In the genomic region with DNA sequence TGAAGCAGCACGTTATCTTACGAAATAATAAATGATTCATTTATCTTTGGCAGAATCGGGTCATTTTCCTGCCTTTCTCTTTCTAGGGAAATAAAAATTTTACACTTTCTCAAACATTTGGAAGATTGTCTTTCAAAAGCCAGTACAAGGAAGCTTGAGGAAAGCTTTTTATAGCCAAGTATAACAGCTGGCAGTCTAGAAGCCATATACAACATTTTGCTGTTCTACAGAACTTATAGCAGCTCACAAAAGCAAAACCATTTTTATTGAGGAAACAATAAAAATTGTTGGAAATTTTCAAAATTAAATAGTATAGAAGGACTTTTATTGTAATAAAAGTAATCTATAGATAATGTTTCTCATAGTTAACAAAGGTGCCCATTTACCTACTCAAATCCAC, we compare ENCODE assay signal across 21 cellular contexts.
DNase-seq lines count a peak whose midpoint lies in the region; ATAC-seq and TF ChIP-seq lines count a peak whose summit lies in the region.
"Had no signal": no experiment of that assay in that cellular context is flagged by ENCODE, and none has a peak within 500 bp of the region (broad histone marks: within the 10 kb centered on the region; RNA-seq: fewer than 3 reads in every experiment).

No MANE protein-coding gene starts in this region.

- no peak for ATAC-seq in HG02840 (IDR thresholded peaks at IDR 0.05; ENCODE audit: low FRiP score, unreplicated experiment)
- no peak for ATAC-seq in HG03521 (IDR thresholded peaks at IDR 0.05; ENCODE audit: unreplicated experiment)
- ATAC-seq: PC-3 had no signal

- peak; percentile 15 for DNase-seq in GM03348 (ENCODE audit: low spot score)
- peak; percentile 49 for DNase-seq in fibroblast of gingiva (ENCODE audit: low read depth)
- peak; percentile 16 for DNase-seq in myocyte (ENCODE audit: low read depth)
- DNase-seq in retina = no peak
- DNase-seq: BE2C, EL, GF-D8, H7, HFFc6, NCI-H1092, NCI-H1436, NCI-H187 treated with DMSO at 0.1 percent for 48 hours, NCI-H2107, NCI-H446 treated with DMSO at 0.1 percent for 48 hours, NCI-H526 treated with DMSO at 0.1 percent for 48 hours, PC-3, SHP77 had no signal

- H3K4me3 ChIP-seq in Loucy (ENCODE audit: low read length, poor library complexity, severe bottlenecking) = peak overlapping the region; percentile 33

- 0 out of 2 replicates have a peak, but pooled peaks cover 3% of the 10 kb centered on the region for H3K9me3 ChIP-seq in Loucy (ENCODE audit: insufficient read depth, low read depth, low read length)
- H3K9me3 ChIP-seq: BE2C had no signal

- H2AFZ ChIP-seq in Loucy (ENCODE audit: low read length) = no peak overlapping the region

- peaks cover 32% of the 10 kb centered on the region for H3K4me1 ChIP-seq in Loucy (ENCODE audit: insufficient read depth, low read length, poor library complexity, severe bottlenecking)

- no peaks in the 10 kb centered on the region for H3K27me3 ChIP-seq in Loucy (ENCODE audit: insufficient read depth, low read length, poor library complexity, severe bottlenecking)
- H3K27me3 ChIP-seq: BE2C had no signal

- peaks cover 4% of the 10 kb centered on the region for H3F3A ChIP-seq in Loucy (ENCODE audit: low read depth)

- no peaks in the 10 kb centered on the region; the same call in 1 of the 2 replicates for H3K36me3 ChIP-seq in Loucy (ENCODE audit: insufficient read depth, low read length)
- H3K36me3 ChIP-seq: BE2C had no signal

- H3K9me2 ChIP-seq in Loucy (replicated peaks; ENCODE audit: low read depth, low read length) = no peaks in the 10 kb centered on the region

- peak overlapping the region; percentile 46 for H3K4me2 ChIP-seq in Loucy (ENCODE audit: low read depth, low read length, poor library complexity, severe bottlenecking)
- H3K4me2 ChIP-seq: KMS-11 had no signal

- H4K20me1 ChIP-seq in Loucy (ENCODE audit: insufficient read depth, low read length, poor library complexity, severe bottlenecking) = no peaks in the 10 kb centered on the region

- no peak for TF ChIP-seq CTCF in Loucy (conservative IDR thresholded peaks at IDR 0.05; ENCODE audit: low read length)

- no peak overlapping the region for H3K9ac ChIP-seq in Loucy (ENCODE audit: low read depth, low read length, poor library complexity, severe bottlenecking)
- H3K9ac ChIP-seq: KMS-11 had no signal

- H3K79me2 ChIP-seq in Loucy (ENCODE audit: insufficient read depth, low read length) = no peaks in the 10 kb centered on the region
